Comparison of ENCODE assay signal across 2 cellular contexts in the genomic region with DNA sequence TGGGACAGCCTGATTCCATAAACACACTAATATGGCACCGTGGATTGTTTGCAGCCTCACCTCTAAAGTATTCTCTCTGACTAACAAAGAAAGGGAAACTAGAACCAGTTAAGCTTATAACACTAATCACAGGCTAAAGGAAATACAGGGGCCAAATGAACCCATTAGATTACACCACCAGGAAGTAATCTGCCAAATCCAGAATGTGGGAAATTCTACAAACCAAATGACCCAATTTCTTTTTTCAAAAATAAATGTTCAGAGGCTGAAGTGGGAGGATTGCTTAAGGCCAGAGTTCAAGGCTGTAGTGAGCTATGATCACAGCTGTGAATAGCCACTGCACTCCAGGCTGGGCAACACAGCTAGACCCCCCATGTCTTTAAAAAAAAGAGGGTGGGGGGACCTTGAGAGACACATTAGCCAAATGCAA.
TF ChIP-seq lines count a peak whose summit lies in the region.

No MANE protein-coding gene starts in this region.

TF ChIP-seq in SK-N-SH, 30 proteins besides CTCF, POLR2A, EP300 and RAD21:
- TF ChIP-seq, protein P1, sequence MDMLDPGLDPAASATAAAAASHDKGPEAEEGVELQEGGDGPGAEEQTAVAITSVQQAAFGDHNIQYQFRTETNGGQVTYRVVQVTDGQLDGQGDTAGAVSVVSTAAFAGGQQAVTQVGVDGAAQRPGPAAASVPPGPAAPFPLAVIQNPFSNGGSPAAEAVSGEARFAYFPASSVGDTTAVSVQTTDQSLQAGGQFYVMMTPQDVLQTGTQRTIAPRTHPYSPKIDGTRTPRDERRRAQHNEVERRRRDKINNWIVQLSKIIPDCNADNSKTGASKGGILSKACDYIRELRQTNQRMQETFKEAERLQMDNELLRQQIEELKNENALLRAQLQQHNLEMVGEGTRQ (IDR thresholded peaks at IDR 0.05; ENCODE audit: borderline replicate concordance, low read depth, low read length), result no peak
- TF ChIP-seq MEF2A (IDR thresholded peaks at IDR 0.05; ENCODE audit: borderline replicate concordance, low read depth), result no peak
- no peak for TF ChIP-seq TCF12 (IDR thresholded peaks at IDR 0.05)
- no peak for TF ChIP-seq RXRA (IDR thresholded peaks at IDR 0.05; ENCODE audit: borderline replicate concordance, low read depth)
- no peak for TF ChIP-seq POLR2AphosphoS5 (IDR thresholded peaks at IDR 0.05; ENCODE audit: low read depth, low read length)

TF ChIP-seq in SK-N-SH treated with all-trans-retinoic acid at 6 μM for 48 hours, 23 proteins besides CTCF, POLR2A, EP300 and RAD21:
- TF ChIP-seq, protein P2, sequence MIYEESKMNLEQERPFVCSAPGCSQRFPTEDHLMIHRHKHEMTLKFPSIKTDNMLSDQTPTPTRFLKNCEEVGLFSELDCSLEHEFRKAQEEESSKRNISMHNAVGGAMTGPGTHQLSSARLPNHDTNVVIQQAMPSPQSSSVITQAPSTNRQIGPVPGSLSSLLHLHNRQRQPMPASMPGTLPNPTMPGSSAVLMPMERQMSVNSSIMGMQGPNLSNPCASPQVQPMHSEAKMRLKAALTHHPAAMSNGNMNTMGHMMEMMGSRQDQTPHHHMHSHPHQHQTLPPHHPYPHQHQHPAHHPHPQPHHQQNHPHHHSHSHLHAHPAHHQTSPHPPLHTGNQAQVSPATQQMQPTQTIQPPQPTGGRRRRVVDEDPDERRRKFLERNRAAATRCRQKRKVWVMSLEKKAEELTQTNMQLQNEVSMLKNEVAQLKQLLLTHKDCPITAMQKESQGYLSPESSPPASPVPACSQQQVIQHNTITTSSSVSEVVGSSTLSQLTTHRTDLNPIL (CRISPR knock-in tag; IDR thresholded peaks at IDR 0.05; ENCODE audit: low read depth), result no peak
